2 cellular contexts compared by ENCODE assay signal in genomic region chr10:5106544-5106943, GRCh38. TPM values are rescaled to one million over a fixed set of nuclear protein-coding genes. Genes with fewer than 3 reads are reported as not detected.
"Had no signal": no experiment of that assay in that cellular context is flagged by ENCODE, and none has a peak within 500 bp of the region (broad histone marks: within the 10 kb centered on the region; RNA-seq: fewer than 3 reads in every experiment).

No MANE protein-coding gene starts in this region.

RNA-seq across cellular contexts. Expression of gene AKR1C3, which starts 12.3 kb away (rescaled TPM):
- total RNA-seq: activated CD4-positive, alpha-beta T cell treated with anti-CD3 and anti-CD28 coated beads, Interleukin-2, amount 10 ng/mL, durations not matched to agents 24 days and 14 days; activated CD8-positive, alpha-beta memory T cell treated with anti-CD3 and anti-CD28 coated beads for 36 hours had no signal
